18 cellular contexts compared by ENCODE assay signal in the genomic region with DNA sequence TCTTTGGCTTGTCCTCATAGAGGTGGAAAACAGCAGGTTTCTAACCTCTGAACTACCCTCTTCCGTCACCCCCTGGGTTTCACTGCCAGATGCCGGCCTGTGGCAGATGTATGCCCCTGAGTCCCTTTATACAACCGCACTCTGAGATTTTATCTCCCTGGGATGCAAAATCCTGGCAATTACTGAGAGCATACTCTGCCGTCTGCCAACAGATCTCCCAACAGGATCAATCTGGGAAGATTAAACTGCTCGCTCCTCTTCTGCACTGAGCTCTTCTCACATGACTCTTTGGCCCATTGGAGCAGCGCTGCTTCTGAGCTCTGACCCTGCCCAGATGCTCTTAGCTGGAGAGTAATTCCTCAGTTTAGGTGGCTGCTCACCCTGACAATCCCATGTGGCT.
"Had no signal": no experiment of that assay in that cellular context is flagged by ENCODE, and none has a peak within 500 bp of the region (broad histone marks: within the 10 kb centered on the region; RNA-seq: fewer than 3 reads in every experiment).

No MANE protein-coding gene starts in this region.

- H3K27ac Mint-ChIP-seq: activated CD4-positive, alpha-beta memory T cell treated with anti-CD3 and anti-CD28 coated beads for 36 hours; activated naive CD8-positive, alpha-beta T cell treated with anti-CD3 and anti-CD28 coated beads, Interleukin-2, amount 50 U/mL, for 24 hours; activated T-helper 1 cell treated with anti-CD3 and anti-CD28 coated beads, Interleukin-12 subunit alpha, Interleukin-12 subunit beta, Interleukin-2, Interleukin-4 antibody, amounts not matched to agents 30 ng/mL and 10 ng/mL and 1 ng/mL, durations not matched to agents 14 hours and 24 hours and 36 hours; naive thymus-derived CD8-positive, alpha-beta T cell had no signal

- H3K9me3 ChIP-seq: ascending aorta, mucosa of descending colon, prostate gland, suprapubic skin, upper lobe of left lung had no signal

- H3K27ac ChIP-seq: ascending aorta, foreskin keratinocyte, heart left ventricle, prostate gland, suprapubic skin, upper lobe of left lung had no signal

- H3K4me3 Mint-ChIP-seq: activated CD4-positive, alpha-beta memory T cell treated with anti-CD3 and anti-CD28 coated beads for 36 hours; activated naive CD8-positive, alpha-beta T cell treated with anti-CD3 and anti-CD28 coated beads, Interleukin-2, amount 50 U/mL, for 24 hours; activated T-helper 1 cell treated with anti-CD3 and anti-CD28 coated beads, Interleukin-12 subunit alpha, Interleukin-12 subunit beta, Interleukin-2, Interleukin-4 antibody, amounts not matched to agents 30 ng/mL and 10 ng/mL and 1 ng/mL, durations not matched to agents 14 hours and 24 hours and 36 hours; naive thymus-derived CD8-positive, alpha-beta T cell had no signal

- H3K4me3 ChIP-seq: ascending aorta, heart left ventricle, mucosa of descending colon, prostate gland, suprapubic skin, upper lobe of left lung had no signal

- H3K36me3 ChIP-seq: ascending aorta, heart left ventricle, prostate gland, suprapubic skin, upper lobe of left lung had no signal

- H3K27me3 Mint-ChIP-seq: activated CD4-positive, alpha-beta memory T cell treated with anti-CD3 and anti-CD28 coated beads for 36 hours had no signal

- ATAC-seq: activated naive CD8-positive, alpha-beta T cell treated with anti-CD3 and anti-CD28 coated beads, Interleukin-2, amount 50 U/mL, for 24 hours; foreskin keratinocyte; heart left ventricle; left lobe of liver; naive thymus-derived CD8-positive, alpha-beta T cell; stimulated activated naive CD8-positive, alpha-beta T cell treated with anti-CD3 and anti-CD28 coated beads, Interleukin-15, Interleukin-2, amounts not matched to agents 100 U/mL and 50 U/mL, for 24 hours had no signal

- H3K36me3 Mint-ChIP-seq: activated CD4-positive, alpha-beta memory T cell treated with anti-CD3 and anti-CD28 coated beads for 36 hours had no signal

- H3K27me3 ChIP-seq: ascending aorta, foreskin keratinocyte, heart left ventricle, suprapubic skin, upper lobe of left lung had no signal

- DNase-seq: activated CD4-positive, alpha-beta memory T cell treated with anti-CD3 and anti-CD28 coated beads for 36 hours; activated CD8-positive, alpha-beta memory T cell treated with anti-CD3 and anti-CD28 coated beads, Interleukin-2, amount 50 U/mL, for 4 hours; activated naive CD4-positive, alpha-beta T cell treated with Interleukin-2 at 50 U/mL for 16 hours; activated naive CD8-positive, alpha-beta T cell treated with anti-CD3 and anti-CD28 coated beads, Interleukin-2, amount 50 U/mL, for 24 hours; foreskin keratinocyte; heart left ventricle; mammary epithelial cell; mucosa of descending colon; naive thymus-derived CD8-positive, alpha-beta T cell; stimulated activated CD4-positive, alpha-beta T cell treated with anti-CD3 and anti-CD28 coated beads, Interleukin-12 subunit alpha, Interleukin-12 subunit beta, amount 100 ng/mL, for 4 hours; stimulated activated naive CD8-positive, alpha-beta T cell treated with anti-CD3 and anti-CD28 coated beads, Interleukin-15, Interleukin-2, amounts not matched to agents 100 U/mL and 50 U/mL, for 24 hours; T-helper 9 cell; upper lobe of left lung had no signal

- H3K4me1 ChIP-seq: ascending aorta, foreskin keratinocyte, prostate gland, suprapubic skin, upper lobe of left lung had no signal
